ENCODE assay signal across 1 cellular context in genomic region chr10:78567680-78568453, GRCh38.
TF ChIP-seq lines count a peak whose summit lies in the region.

No MANE protein-coding gene starts in this region.

TF ChIP-seq in HepG2, 621 proteins besides CTCF, POLR2A, EP300 and RAD21 (continued from another document):
- TF ChIP-seq, protein P1, sequence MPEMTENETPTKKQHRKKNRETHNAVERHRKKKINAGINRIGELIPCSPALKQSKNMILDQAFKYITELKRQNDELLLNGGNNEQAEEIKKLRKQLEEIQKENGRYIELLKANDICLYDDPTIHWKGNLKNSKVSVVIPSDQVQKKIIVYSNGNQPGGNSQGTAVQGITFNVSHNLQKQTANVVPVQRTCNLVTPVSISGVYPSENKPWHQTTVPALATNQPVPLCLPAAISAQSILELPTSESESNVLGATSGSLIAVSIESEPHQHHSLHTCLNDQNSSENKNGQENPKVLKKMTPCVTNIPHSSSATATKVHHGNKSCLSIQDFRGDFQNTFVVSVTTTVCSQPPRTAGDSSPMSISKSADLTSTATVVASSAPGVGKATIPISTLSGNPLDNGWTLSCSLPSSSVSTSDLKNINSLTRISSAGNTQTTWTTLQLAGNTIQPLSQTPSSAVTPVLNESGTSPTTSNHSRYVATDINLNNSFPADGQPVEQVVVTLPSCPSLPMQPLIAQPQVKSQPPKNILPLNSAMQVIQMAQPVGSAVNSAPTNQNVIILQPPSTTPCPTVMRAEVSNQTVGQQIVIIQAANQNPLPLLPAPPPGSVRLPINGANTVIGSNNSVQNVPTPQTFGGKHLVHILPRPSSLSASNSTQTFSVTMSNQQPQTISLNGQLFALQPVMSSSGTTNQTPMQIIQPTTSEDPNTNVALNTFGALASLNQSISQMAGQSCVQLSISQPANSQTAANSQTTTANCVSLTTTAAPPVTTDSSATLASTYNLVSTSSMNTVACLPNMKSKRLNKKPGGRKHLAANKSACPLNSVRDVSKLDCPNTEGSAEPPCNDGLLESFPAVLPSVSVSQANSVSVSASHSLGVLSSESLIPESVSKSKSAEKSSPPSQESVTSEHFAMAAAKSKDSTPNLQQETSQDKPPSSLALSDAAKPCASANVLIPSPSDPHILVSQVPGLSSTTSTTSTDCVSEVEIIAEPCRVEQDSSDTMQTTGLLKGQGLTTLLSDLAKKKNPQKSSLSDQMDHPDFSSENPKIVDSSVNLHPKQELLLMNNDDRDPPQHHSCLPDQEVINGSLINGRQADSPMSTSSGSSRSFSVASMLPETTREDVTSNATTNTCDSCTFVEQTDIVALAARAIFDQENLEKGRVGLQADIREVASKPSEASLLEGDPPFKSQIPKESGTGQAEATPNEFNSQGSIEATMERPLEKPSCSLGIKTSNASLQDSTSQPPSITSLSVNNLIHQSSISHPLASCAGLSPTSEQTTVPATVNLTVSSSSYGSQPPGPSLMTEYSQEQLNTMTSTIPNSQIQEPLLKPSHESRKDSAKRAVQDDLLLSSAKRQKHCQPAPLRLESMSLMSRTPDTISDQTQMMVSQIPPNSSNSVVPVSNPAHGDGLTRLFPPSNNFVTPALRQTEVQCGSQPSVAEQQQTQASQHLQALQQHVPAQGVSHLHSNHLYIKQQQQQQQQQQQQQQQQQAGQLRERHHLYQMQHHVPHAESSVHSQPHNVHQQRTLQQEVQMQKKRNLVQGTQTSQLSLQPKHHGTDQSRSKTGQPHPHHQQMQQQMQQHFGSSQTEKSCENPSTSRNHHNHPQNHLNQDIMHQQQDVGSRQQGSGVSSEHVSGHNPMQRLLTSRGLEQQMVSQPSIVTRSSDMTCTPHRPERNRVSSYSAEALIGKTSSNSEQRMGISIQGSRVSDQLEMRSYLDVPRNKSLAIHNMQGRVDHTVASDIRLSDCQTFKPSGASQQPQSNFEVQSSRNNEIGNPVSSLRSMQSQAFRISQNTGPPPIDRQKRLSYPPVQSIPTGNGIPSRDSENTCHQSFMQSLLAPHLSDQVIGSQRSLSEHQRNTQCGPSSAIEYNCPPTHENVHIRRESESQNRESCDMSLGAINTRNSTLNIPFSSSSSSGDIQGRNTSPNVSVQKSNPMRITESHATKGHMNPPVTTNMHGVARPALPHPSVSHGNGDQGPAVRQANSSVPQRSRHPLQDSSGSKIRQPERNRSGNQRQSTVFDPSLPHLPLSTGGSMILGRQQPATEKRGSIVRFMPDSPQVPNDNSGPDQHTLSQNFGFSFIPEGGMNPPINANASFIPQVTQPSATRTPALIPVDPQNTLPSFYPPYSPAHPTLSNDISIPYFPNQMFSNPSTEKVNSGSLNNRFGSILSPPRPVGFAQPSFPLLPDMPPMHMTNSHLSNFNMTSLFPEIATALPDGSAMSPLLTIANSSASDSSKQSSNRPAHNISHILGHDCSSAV (CRISPR knock-in tag; IDR thresholded peaks at IDR 0.05; ENCODE audit: borderline replicate concordance): no peak
- TF ChIP-seq ZMAT5 (CRISPR knock-in tag; IDR thresholded peaks at IDR 0.05; ENCODE audit: borderline replicate concordance, low read depth) (no peak), KDM4B (CRISPR knock-in tag; IDR thresholded peaks at IDR 0.05) (no peak), PTBP1 (IDR thresholded peaks at IDR 0.05; ENCODE audit: low read depth, low read length, poor library complexity, severe bottlenecking) (no peak), ZNF644 (CRISPR knock-in tag; IDR thresholded peaks at IDR 0.05; ENCODE audit: low read depth) (peak; percentile 35; the same call in 1 of the 2 replicates), FOXC1 (CRISPR knock-in tag; IDR thresholded peaks at IDR 0.05; ENCODE audit: borderline replicate concordance) (no peak), GATAD1 (CRISPR knock-in tag; IDR thresholded peaks at IDR 0.05) (no peak), KLF16 (CRISPR knock-in tag; IDR thresholded peaks at IDR 0.05) (no peak)
- TF ChIP-seq, protein P2, sequence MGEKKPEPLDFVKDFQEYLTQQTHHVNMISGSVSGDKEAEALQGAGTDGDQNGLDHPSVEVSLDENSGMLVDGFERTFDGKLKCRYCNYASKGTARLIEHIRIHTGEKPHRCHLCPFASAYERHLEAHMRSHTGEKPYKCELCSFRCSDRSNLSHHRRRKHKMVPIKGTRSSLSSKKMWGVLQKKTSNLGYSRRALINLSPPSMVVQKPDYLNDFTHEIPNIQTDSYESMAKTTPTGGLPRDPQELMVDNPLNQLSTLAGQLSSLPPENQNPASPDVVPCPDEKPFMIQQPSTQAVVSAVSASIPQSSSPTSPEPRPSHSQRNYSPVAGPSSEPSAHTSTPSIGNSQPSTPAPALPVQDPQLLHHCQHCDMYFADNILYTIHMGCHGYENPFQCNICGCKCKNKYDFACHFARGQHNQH (CRISPR knock-in tag; IDR thresholded peaks at IDR 0.05): no peak
